In the genomic region with DNA sequence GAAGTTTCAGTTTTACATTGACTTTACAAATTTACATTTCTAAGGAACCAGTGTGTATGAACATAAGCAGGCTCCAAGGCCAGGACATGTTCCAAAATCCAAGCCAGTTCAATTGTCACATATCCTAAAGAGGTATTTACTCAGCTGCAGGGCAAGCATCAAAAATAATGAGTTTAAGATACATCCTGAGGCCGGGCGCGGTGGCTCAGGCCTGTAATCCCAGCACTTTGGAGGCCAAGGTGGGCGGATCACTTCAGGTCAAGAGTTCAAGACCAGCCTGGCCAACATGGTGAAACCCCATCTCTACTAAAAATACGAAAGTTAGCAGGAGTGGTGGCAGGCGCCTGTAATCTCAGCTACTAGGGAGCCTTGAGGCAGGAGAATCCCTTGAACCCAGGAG, we compare ENCODE assay signal across 14 cellular contexts. TPM values are rescaled to one million over a fixed set of nuclear protein-coding genes. Genes with fewer than 3 reads are reported as not detected.
A peak's percentile ranks its signal among the peaks of the same experiment; 100 is the strongest.
DNase-seq lines count a peak whose midpoint lies in the region; ATAC-seq, FAIRE-seq and TF ChIP-seq lines count a peak whose summit lies in the region.
"Had no signal": no experiment of that assay in that cellular context is flagged by ENCODE, and none has a peak within 500 bp of the region (broad histone marks: within the 10 kb centered on the region; RNA-seq: fewer than 3 reads in every experiment).

No MANE protein-coding gene starts in this region.

- no peaks in the 10 kb centered on the region for H3K9me3 Mint-ChIP-seq in astrocyte (ENCODE audit: unreplicated experiment)
- H3K9me3 Mint-ChIP-seq: activated T-cell treated with anti-CD3 and anti-CD28 coated beads, Interleukin-2, amount 50 U/mL, for 4 hours; memory B cell had no signal

- WGBS in suprapubic skin: 81% methylated on average over 6 of the region's 6 CpGs

- no peaks in the 10 kb centered on the region for H4K20me1 ChIP-seq in astrocyte (ENCODE audit: insufficient read depth, low read length)

- H3K27me3 ChIP-seq in astrocyte (ENCODE audit: insufficient read depth, low read length) (no peaks in the 10 kb centered on the region), muscle layer of duodenum (ENCODE audit: low read depth, low read length) (peaks cover 3% of the 10 kb centered on the region), suprapubic skin (no peaks in the 10 kb centered on the region)
- H3K27me3 ChIP-seq: right lobe of liver had no signal

- peak overlapping the region; percentile 84 for H3K9ac ChIP-seq in astrocyte (ENCODE audit: low read length)
- H3K9ac ChIP-seq: KMS-11 had no signal

- H3K27me3 Mint-ChIP-seq in astrocyte (ENCODE audit: low read depth, unreplicated experiment): no peaks in the 10 kb centered on the region

- no peak for FAIRE-seq in astrocyte (lab: Jason Lieb, UNC)

- no peak for TF ChIP-seq POLR2A in suprapubic skin (IDR thresholded peaks at IDR 0.05)

- H3K9me3 ChIP-seq in astrocyte (ENCODE audit: insufficient read depth, low read depth, low read length): no peaks in the 10 kb centered on the region
- H3K9me3 ChIP-seq in muscle layer of duodenum (ENCODE audit: control insufficient read depth in 1 of 2, low read length in 2 of 2): no peaks in the 10 kb centered on the region
- no peaks in the 10 kb centered on the region for H3K9me3 ChIP-seq in suprapubic skin
- H3K9me3 ChIP-seq: right lobe of liver had no signal

- no peak overlapping the region for H3K4me3 ChIP-seq in astrocyte (ENCODE audit: insufficient read depth, low read depth, low read length)
- H3K4me3 ChIP-seq in muscle layer of duodenum (ENCODE audit: low read depth in 1 of 2, low read length in 2 of 2): peak overlapping the region; percentile 84 to 86
- no peak overlapping the region for H3K4me3 ChIP-seq in suprapubic skin

- no peak for TF ChIP-seq EP300 in suprapubic skin (IDR thresholded peaks at IDR 0.05)

- no peak overlapping the region for H2AFZ ChIP-seq in astrocyte (ENCODE audit: low read depth, low read length)

- DNase-seq in NCI-H2196 (lab: John Stamatoyannopoulos, UW; ENCODE audit: unreplicated experiment) (peak; percentile 9), NCI-H2196 treated with DMSO at 0.1 percent for 48 hours (lab: John Stamatoyannopoulos, UW; ENCODE audit: unreplicated experiment) (no peak), astrocyte (ENCODE audit: low read depth) (peak; percentile 8), suprapubic skin (ENCODE audit: low spot score in 2 of 2) (no peak), NCI-H2029 (lab: John Stamatoyannopoulos, UW) (no peak), UCSD-AML1 (lab: John Stamatoyannopoulos, UW; ENCODE audit: unreplicated experiment) (no peak)
- DNase-seq: activated T-cell treated with anti-CD3 and anti-CD28 coated beads, Interleukin-2, amount 50 U/mL, for 4 hours; COR-L47; SW 1271 had no signal

- H3K4me2 ChIP-seq in astrocyte (ENCODE audit: low read length): peak overlapping the region; percentile 88
- H3K4me2 ChIP-seq: KMS-11 had no signal

- peaks cover 29% of the 10 kb centered on the region for H3K4me1 Mint-ChIP-seq in astrocyte (ENCODE audit: low read depth, unreplicated experiment)

- H3K4me3 Mint-ChIP-seq in astrocyte (ENCODE audit: unreplicated experiment): peak overlapping the region; percentile 89

- no peak for TF ChIP-seq CTCF in astrocyte (IDR thresholded peaks at IDR 0.05; ENCODE audit: insufficient read depth, low read depth, low read length)
- no peak for TF ChIP-seq CTCF in suprapubic skin (IDR thresholded peaks at IDR 0.05)

- H3K27ac ChIP-seq in astrocyte (ENCODE audit: low read depth, low read length) (peak overlapping the region; percentile 79), muscle layer of duodenum (ENCODE audit: low read length) (peak overlapping the region; percentile 47), suprapubic skin (peak overlapping the region; percentile 90)
- H3K27ac ChIP-seq: KMS-11 had no signal

- H3K36me3 ChIP-seq in astrocyte (ENCODE audit: insufficient read depth, low read length) (no peaks in the 10 kb centered on the region), muscle layer of duodenum (ENCODE audit: control insufficient read depth in 1 of 2, insufficient read depth in 2 of 2, low read length in 2 of 2) (no peaks in the 10 kb centered on the region), suprapubic skin (no peaks in the 10 kb centered on the region)
- H3K36me3 ChIP-seq: right lobe of liver had no signal

- H3K27ac Mint-ChIP-seq in astrocyte (ENCODE audit: unreplicated experiment): peak overlapping the region; percentile 93
- H3K27ac Mint-ChIP-seq: memory B cell had no signal

- H3K79me2 ChIP-seq in astrocyte (ENCODE audit: insufficient read depth, low read length): peaks cover 29% of the 10 kb centered on the region

- ATAC-seq in HG02938 (IDR thresholded peaks at IDR 0.05; ENCODE audit: unreplicated experiment): no peak
- ATAC-seq: activated T-cell treated with anti-CD3 and anti-CD28 coated beads, Interleukin-2, amount 50 U/mL, for 4 hours had no signal

- no peaks in the 10 kb centered on the region for H3K36me3 Mint-ChIP-seq in astrocyte (ENCODE audit: low read depth, unreplicated experiment)
- H3K36me3 Mint-ChIP-seq: memory B cell had no signal

- peaks cover 24% of the 10 kb centered on the region for H3K4me1 ChIP-seq in astrocyte (ENCODE audit: insufficient read depth, low read length)
- peaks cover 0 to 27% of the 10 kb centered on the region in 2 donors for H3K4me1 ChIP-seq in muscle layer of duodenum (ENCODE audit: control insufficient read depth in 1 of 2, insufficient read depth in 2 of 2, low read length in 2 of 2)
- H3K4me1 ChIP-seq in suprapubic skin: peaks cover 22% of the 10 kb centered on the region
- H3K4me1 ChIP-seq: right lobe of liver had no signal

RNA-seq across cellular contexts. Expression of a gene that starts 39.0 kb away (rescaled TPM):
- total RNA-seq in astrocyte: 48.2 and 51.4 TPM in 2 replicates
- total RNA-seq in suprapubic skin: 10 to 100 TPM in 2 of 4 donors, 1 to 10 TPM in 2; 4.6 to 15.7 (median 11.3) TPM

Comparison
In these comparisons a context has a peak if more than half of its experiments do, and no peak if none do; other contexts are left out.
1. DNase-seq: peak in NCI-H2196 (single experiment) and astrocyte (single experiment); none in NCI-H2196 treated with DMSO at 0.1 percent for 48 hours (single experiment), suprapubic skin (0 of 2), NCI-H2029 (single experiment) and UCSD-AML1 (single experiment).
2. H3K4me3 ChIP-seq: peak in muscle layer of duodenum (2 of 2); none in astrocyte (single experiment) and suprapubic skin (single experiment).
3. Peak in every context shown above with its lines, with median percentiles within 50 percentile points of each other: H3K27ac ChIP-seq.